ENCODE assay signal across 21 cellular contexts in genomic region chr6:156826290-156826955, GRCh38. TPM values are rescaled to one million over a fixed set of nuclear protein-coding genes. Genes with fewer than 3 reads are reported as not detected.
A peak's percentile ranks its signal among the peaks of the same experiment; 100 is the strongest.
DNase-seq lines count a peak whose midpoint lies in the region; ATAC-seq and TF ChIP-seq lines count a peak whose summit lies in the region.
"Had no signal": no experiment of that assay in that cellular context is flagged by ENCODE, and none has a peak within 500 bp of the region (broad histone marks: within the 10 kb centered on the region; RNA-seq: fewer than 3 reads in every experiment).

No MANE protein-coding gene starts in this region.

- TF ChIP-seq CTCF in lower lobe of right lung (IDR thresholded peaks at IDR 0.05) (no peak), GM20000 (IDR thresholded peaks at IDR 0.05; ENCODE audit: extremely low read depth, missing control alignments) (no peak)

- H3K27me3 Mint-ChIP-seq in T-helper 17 cell: no peaks in the 10 kb centered on the region
- H3K27me3 Mint-ChIP-seq: natural killer cell treated with Interleukin-12 subunit alpha and Interleukin-12 subunit beta and Interleukin-15 and Interleukin-18, amount 100 ng/mL, for 72 hours had no signal

- ATAC-seq in T-helper 17 cell: no peak
- peak; percentile 89 to 91 for ATAC-seq in lower lobe of right lung
- no peak for ATAC-seq in stimulated activated effector memory CD8-positive, alpha-beta T cell treated with anti-CD3 and anti-CD28 coated beads, Interleukin-12 subunit alpha, Interleukin-12 subunit beta, amount 100 ng/mL, for 72 hours
- ATAC-seq: left colon; natural killer cell treated with Interleukin-12 subunit alpha and Interleukin-12 subunit beta and Interleukin-15 and Interleukin-18, amount 100 ng/mL, for 72 hours had no signal

- peaks cover 4% of the 10 kb centered on the region for H3K36me3 Mint-ChIP-seq in T-helper 17 cell (ENCODE audit: low read depth)
- peaks cover 21% of the 10 kb centered on the region for H3K36me3 Mint-ChIP-seq in stimulated activated effector memory CD8-positive, alpha-beta T cell treated with anti-CD3 and anti-CD28 coated beads, Interleukin-12 subunit alpha, Interleukin-12 subunit beta, amount 100 ng/mL, for 72 hours
- H3K36me3 Mint-ChIP-seq: natural killer cell treated with Interleukin-12 subunit alpha and Interleukin-12 subunit beta and Interleukin-15 and Interleukin-18, amount 100 ng/mL, for 72 hours had no signal

- peak; percentile 21 for DNase-seq in NCI-H82 (lab: John Stamatoyannopoulos, UW)
- no peak for DNase-seq in NCI-H82 treated with DMSO at 0.1 percent for 48 hours (lab: John Stamatoyannopoulos, UW; ENCODE audit: unreplicated experiment)
- DNase-seq in T-helper 17 cell: no peak
- DNase-seq in lower lobe of right lung: peak; percentile 62
- no peak for DNase-seq in stimulated activated effector memory CD8-positive, alpha-beta T cell treated with anti-CD3 and anti-CD28 coated beads, Interleukin-12 subunit alpha, Interleukin-12 subunit beta, amount 100 ng/mL, for 72 hours (ENCODE audit: low spot score in 2 of 2)
- DNase-seq in cerebellum (ENCODE audit: low spot score): no peak
- no peak for DNase-seq in GM20000 (ENCODE audit: low spot score)
- no peak for DNase-seq in epidermal melanocyte (ENCODE audit: insufficient read length, low spot score)
- DNase-seq: activated CD4-positive, alpha-beta T cell treated with anti-CD3 and anti-CD28 coated beads for 4 hours; activated CD8-positive, alpha-beta memory T cell treated with anti-CD3 and anti-CD28 coated beads, Interleukin-2, amount 50 U/mL, for 48 hours; activated naive CD4-positive, alpha-beta T cell treated with anti-CD3 and anti-CD28 coated beads for 36 hours; brain microvascular endothelial cell; hypothalamus; left colon; NCI-H2081; NK-92 treated with Interleukin-12 subunit alpha and Interleukin-12 subunit beta, amount 100 ng/mL, for 24 hours; stimulated activated CD4-positive, alpha-beta T cell treated with anti-CD3 and anti-CD28 coated beads, Interleukin-2, amount 100 ng/mL, for 24 hours had no signal

- peaks cover 69% of the 10 kb centered on the region for H3K4me1 ChIP-seq in lower lobe of right lung

- H3K4me1 Mint-ChIP-seq in T-helper 17 cell: peaks cover 65% of the 10 kb centered on the region
- peaks cover 69% of the 10 kb centered on the region for H3K4me1 Mint-ChIP-seq in stimulated activated effector memory CD8-positive, alpha-beta T cell treated with anti-CD3 and anti-CD28 coated beads, Interleukin-12 subunit alpha, Interleukin-12 subunit beta, amount 100 ng/mL, for 72 hours

- peaks cover 13% of the 10 kb centered on the region for H3K36me3 ChIP-seq in lower lobe of right lung

- no peak overlapping the region for H3K4me3 ChIP-seq in lower lobe of right lung
- H3K4me3 ChIP-seq: tibial nerve had no signal

- H3K27me3 ChIP-seq in lower lobe of right lung (ENCODE audit: low read depth): no peaks in the 10 kb centered on the region
- H3K27me3 ChIP-seq: brain microvascular endothelial cell, tibial nerve had no signal

- no peak overlapping the region for H3K27ac ChIP-seq in lower lobe of right lung
- H3K27ac ChIP-seq: brain microvascular endothelial cell, C4-2B had no signal

- peak overlapping the region; percentile 64 for H3K4me3 Mint-ChIP-seq in T-helper 17 cell
- H3K4me3 Mint-ChIP-seq in stimulated activated effector memory CD8-positive, alpha-beta T cell treated with anti-CD3 and anti-CD28 coated beads, Interleukin-12 subunit alpha, Interleukin-12 subunit beta, amount 100 ng/mL, for 72 hours: no peak overlapping the region
- H3K4me3 Mint-ChIP-seq: activated naive CD4-positive, alpha-beta T cell treated with anti-CD3 and anti-CD28 coated beads for 36 hours; natural killer cell treated with Interleukin-12 subunit alpha and Interleukin-12 subunit beta and Interleukin-15 and Interleukin-18, amount 100 ng/mL, for 72 hours; T-helper 1 cell treated with Interleukin-12 subunit alpha and Interleukin-12 subunit beta and Interleukin-4 antibody, amounts not matched to agents 30 μg/mL and 1 μg/mL, for 36 hours had no signal

- intact Hi-C loops in lower lobe of right lung (cut with DNase I): no loop called here

- H3K27ac Mint-ChIP-seq in T-helper 17 cell: peak overlapping the region; percentile 70
- peak overlapping the region; percentile 64 for H3K27ac Mint-ChIP-seq in stimulated activated effector memory CD8-positive, alpha-beta T cell treated with anti-CD3 and anti-CD28 coated beads, Interleukin-12 subunit alpha, Interleukin-12 subunit beta, amount 100 ng/mL, for 72 hours
- H3K27ac Mint-ChIP-seq: activated naive CD4-positive, alpha-beta T cell treated with anti-CD3 and anti-CD28 coated beads for 36 hours had no signal

- no peaks in the 10 kb centered on the region for H3K9me3 Mint-ChIP-seq in stimulated activated effector memory CD8-positive, alpha-beta T cell treated with anti-CD3 and anti-CD28 coated beads, Interleukin-12 subunit alpha, Interleukin-12 subunit beta, amount 100 ng/mL, for 72 hours
- H3K9me3 Mint-ChIP-seq: activated naive CD4-positive, alpha-beta T cell treated with anti-CD3 and anti-CD28 coated beads for 36 hours; natural killer cell treated with Interleukin-12 subunit alpha and Interleukin-12 subunit beta and Interleukin-15 and Interleukin-18, amount 100 ng/mL, for 72 hours; T-helper 1 cell treated with Interleukin-12 subunit alpha and Interleukin-12 subunit beta and Interleukin-4 antibody, amounts not matched to agents 30 μg/mL and 1 μg/mL, for 36 hours had no signal

- no peaks in the 10 kb centered on the region for H3K9me3 ChIP-seq in T-helper 17 cell (ENCODE audit: control insufficient read depth, low read length, poor library complexity, severe bottlenecking)
- H3K9me3 ChIP-seq in lower lobe of right lung: no peaks in the 10 kb centered on the region
- H3K9me3 ChIP-seq: tibial nerve had no signal

RNA-seq across cellular contexts. Expression of gene ARID1B, which starts 49.2 kb away (rescaled TPM):
- total RNA-seq in T-helper 17 cell: 100 to 1,000 TPM; 149 to 158 TPM
- 95.5 TPM for total RNA-seq in lower lobe of right lung
- total RNA-seq in cerebellum: 214 TPM

Comparison
In these comparisons a context has a peak if more than half of its experiments do, and no peak if none do; other contexts are left out.
1. DNase-seq: peak in NCI-H82 (single experiment) and lower lobe of right lung (single experiment); none in NCI-H82 treated with DMSO at 0.1 percent for 48 hours (single experiment), T-helper 17 cell (0 of 3), stimulated activated effector memory CD8-positive, alpha-beta T cell treated with anti-CD3 and anti-CD28 coated beads, Interleukin-12 subunit alpha, Interleukin-12 subunit beta, amount 100 ng/mL, for 72 hours (0 of 2), cerebellum (single experiment), GM20000 (single experiment) and epidermal melanocyte (single experiment).
2. ATAC-seq: peak in lower lobe of right lung (2 of 2); none in T-helper 17 cell (single experiment) and stimulated activated effector memory CD8-positive, alpha-beta T cell treated with anti-CD3 and anti-CD28 coated beads, Interleukin-12 subunit alpha, Interleukin-12 subunit beta, amount 100 ng/mL, for 72 hours (single experiment).